Comparison of ENCODE assay signal across 2 cellular contexts in genomic region chr2:113214141-113214540, GRCh38.
A peak's percentile ranks its signal among the peaks of the same experiment; 100 is the strongest.
TF ChIP-seq lines count a peak whose summit lies in the region.

No MANE protein-coding gene starts in this region.

TF ChIP-seq in Ishikawa, 13 proteins besides CTCF, POLR2A, EP300 and RAD21:
- TF ChIP-seq TAF1 (IDR thresholded peaks at IDR 0.05; ENCODE audit: low read depth), result no peak
- TF ChIP-seq, protein P1, sequence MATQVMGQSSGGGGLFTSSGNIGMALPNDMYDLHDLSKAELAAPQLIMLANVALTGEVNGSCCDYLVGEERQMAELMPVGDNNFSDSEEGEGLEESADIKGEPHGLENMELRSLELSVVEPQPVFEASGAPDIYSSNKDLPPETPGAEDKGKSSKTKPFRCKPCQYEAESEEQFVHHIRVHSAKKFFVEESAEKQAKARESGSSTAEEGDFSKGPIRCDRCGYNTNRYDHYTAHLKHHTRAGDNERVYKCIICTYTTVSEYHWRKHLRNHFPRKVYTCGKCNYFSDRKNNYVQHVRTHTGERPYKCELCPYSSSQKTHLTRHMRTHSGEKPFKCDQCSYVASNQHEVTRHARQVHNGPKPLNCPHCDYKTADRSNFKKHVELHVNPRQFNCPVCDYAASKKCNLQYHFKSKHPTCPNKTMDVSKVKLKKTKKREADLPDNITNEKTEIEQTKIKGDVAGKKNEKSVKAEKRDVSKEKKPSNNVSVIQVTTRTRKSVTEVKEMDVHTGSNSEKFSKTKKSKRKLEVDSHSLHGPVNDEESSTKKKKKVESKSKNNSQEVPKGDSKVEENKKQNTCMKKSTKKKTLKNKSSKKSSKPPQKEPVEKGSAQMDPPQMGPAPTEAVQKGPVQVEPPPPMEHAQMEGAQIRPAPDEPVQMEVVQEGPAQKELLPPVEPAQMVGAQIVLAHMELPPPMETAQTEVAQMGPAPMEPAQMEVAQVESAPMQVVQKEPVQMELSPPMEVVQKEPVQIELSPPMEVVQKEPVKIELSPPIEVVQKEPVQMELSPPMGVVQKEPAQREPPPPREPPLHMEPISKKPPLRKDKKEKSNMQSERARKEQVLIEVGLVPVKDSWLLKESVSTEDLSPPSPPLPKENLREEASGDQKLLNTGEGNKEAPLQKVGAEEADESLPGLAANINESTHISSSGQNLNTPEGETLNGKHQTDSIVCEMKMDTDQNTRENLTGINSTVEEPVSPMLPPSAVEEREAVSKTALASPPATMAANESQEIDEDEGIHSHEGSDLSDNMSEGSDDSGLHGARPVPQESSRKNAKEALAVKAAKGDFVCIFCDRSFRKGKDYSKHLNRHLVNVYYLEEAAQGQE (IDR thresholded peaks at IDR 0.05; ENCODE audit: low read depth), result no peak
- TF ChIP-seq TEAD4 (IDR thresholded peaks at IDR 0.05), result peak; percentile 21; the same call in 1 of the 2 replicates
- no peak for TF ChIP-seq ZBTB7A (IDR thresholded peaks at IDR 0.05; ENCODE audit: low read depth)

TF ChIP-seq in HepG2, 621 proteins besides CTCF, POLR2A, EP300 and RAD21:
- TF ChIP-seq, protein P2, sequence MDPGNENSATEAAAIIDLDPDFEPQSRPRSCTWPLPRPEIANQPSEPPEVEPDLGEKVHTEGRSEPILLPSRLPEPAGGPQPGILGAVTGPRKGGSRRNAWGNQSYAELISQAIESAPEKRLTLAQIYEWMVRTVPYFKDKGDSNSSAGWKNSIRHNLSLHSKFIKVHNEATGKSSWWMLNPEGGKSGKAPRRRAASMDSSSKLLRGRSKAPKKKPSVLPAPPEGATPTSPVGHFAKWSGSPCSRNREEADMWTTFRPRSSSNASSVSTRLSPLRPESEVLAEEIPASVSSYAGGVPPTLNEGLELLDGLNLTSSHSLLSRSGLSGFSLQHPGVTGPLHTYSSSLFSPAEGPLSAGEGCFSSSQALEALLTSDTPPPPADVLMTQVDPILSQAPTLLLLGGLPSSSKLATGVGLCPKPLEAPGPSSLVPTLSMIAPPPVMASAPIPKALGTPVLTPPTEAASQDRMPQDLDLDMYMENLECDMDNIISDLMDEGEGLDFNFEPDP (CRISPR knock-in tag; conservative IDR thresholded peaks at IDR 0.05), result no peak
- no peak for TF ChIP-seq AGO1 (IDR thresholded peaks at IDR 0.05; ENCODE audit: low read depth, low read length, poor library complexity, severe bottlenecking)
- TF ChIP-seq ZNF263 (CRISPR knock-in tag; IDR thresholded peaks at IDR 0.05), result no peak
- no peak for TF ChIP-seq PATZ1 (CRISPR knock-in tag; IDR thresholded peaks at IDR 0.05)
- no peak for TF ChIP-seq MEF2D (CRISPR knock-in tag; IDR thresholded peaks at IDR 0.05)
- no peak for TF ChIP-seq THAP11 (CRISPR knock-in tag; IDR thresholded peaks at IDR 0.05)
- no peak for TF ChIP-seq AHDC1 (CRISPR knock-in tag; IDR thresholded peaks at IDR 0.05; ENCODE audit: borderline replicate concordance)
- TF ChIP-seq, protein P3, sequence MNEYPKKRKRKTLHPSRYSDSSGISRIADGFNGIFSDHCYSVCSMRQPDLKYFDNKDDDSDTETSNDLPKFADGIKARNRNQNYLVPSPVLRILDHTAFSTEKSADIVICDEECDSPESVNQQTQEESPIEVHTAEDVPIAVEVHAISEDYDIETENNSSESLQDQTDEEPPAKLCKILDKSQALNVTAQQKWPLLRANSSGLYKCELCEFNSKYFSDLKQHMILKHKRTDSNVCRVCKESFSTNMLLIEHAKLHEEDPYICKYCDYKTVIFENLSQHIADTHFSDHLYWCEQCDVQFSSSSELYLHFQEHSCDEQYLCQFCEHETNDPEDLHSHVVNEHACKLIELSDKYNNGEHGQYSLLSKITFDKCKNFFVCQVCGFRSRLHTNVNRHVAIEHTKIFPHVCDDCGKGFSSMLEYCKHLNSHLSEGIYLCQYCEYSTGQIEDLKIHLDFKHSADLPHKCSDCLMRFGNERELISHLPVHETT (CRISPR knock-in tag; conservative IDR thresholded peaks at IDR 0.05), result no peak
- no peak for TF ChIP-seq ATF7 (IDR thresholded peaks at IDR 0.05)
- no peak for TF ChIP-seq ATF7 (CRISPR knock-in tag; IDR thresholded peaks at IDR 0.05)
- TF ChIP-seq ZNF878 (CRISPR knock-in tag; IDR thresholded peaks at IDR 0.05), result no peak
- no peak for TF ChIP-seq MED13 (CRISPR knock-in tag; IDR thresholded peaks at IDR 0.05)
- no peak for TF ChIP-seq NFE2L2 (IDR thresholded peaks at IDR 0.05; ENCODE audit: low read length)
- no peak for TF ChIP-seq ZNF839 (CRISPR knock-in tag; IDR thresholded peaks at IDR 0.05; ENCODE audit: borderline replicate concordance)
- no peak for TF ChIP-seq ZNF232 (CRISPR knock-in tag; IDR thresholded peaks at IDR 0.05; ENCODE audit: borderline replicate concordance)
- TF ChIP-seq HMG20A (CRISPR knock-in tag; IDR thresholded peaks at IDR 0.05; ENCODE audit: borderline replicate concordance), result no peak
- TF ChIP-seq ZNF609 (CRISPR knock-in tag; IDR thresholded peaks at IDR 0.05; ENCODE audit: borderline replicate concordance), result no peak
- TF ChIP-seq ZNF547 (CRISPR knock-in tag; IDR thresholded peaks at IDR 0.05), result no peak
- TF ChIP-seq KLF6 (CRISPR knock-in tag; IDR thresholded peaks at IDR 0.05), result no peak
